ENCODE assay signal across 17 cellular contexts in genomic region chr1:82795503-82796149, GRCh38.
DNase-seq lines count a peak whose midpoint lies in the region; ATAC-seq and TF ChIP-seq lines count a peak whose summit lies in the region.
"Had no signal": no experiment of that assay in that cellular context is flagged by ENCODE, and none has a peak within 500 bp of the region (broad histone marks: within the 10 kb centered on the region; RNA-seq: fewer than 3 reads in every experiment).

No MANE protein-coding gene starts in this region.

- H3K36me3 Mint-ChIP-seq in WTC11 = peaks cover 16% of the 10 kb centered on the region
- no peaks in the 10 kb centered on the region for H3K36me3 Mint-ChIP-seq in type B pancreatic cell
- H3K36me3 Mint-ChIP-seq: activated CD4-positive, alpha-beta memory T cell treated with anti-CD3 and anti-CD28 coated beads for 36 hours; memory B cell had no signal

- H3K27ac Mint-ChIP-seq in WTC11 = no peak overlapping the region
- no peak overlapping the region for H3K27ac Mint-ChIP-seq in type B pancreatic cell
- H3K27ac Mint-ChIP-seq: activated CD4-positive, alpha-beta memory T cell treated with anti-CD3 and anti-CD28 coated beads for 36 hours; HFFc6; memory B cell had no signal

- no peak for TF ChIP-seq CTCF in WTC11 (IDR thresholded peaks at IDR 0.05)
- peak; percentile 62 for TF ChIP-seq CTCF in type B pancreatic cell (conservative IDR thresholded peaks at IDR 0.05)
- TF ChIP-seq CTCF in foreskin fibroblast (IDR thresholded peaks at IDR 0.05; ENCODE audit: low read depth, low read length) = no peak

- peaks cover 21% of the 10 kb centered on the region for H3K4me1 Mint-ChIP-seq in WTC11
- no peaks in the 10 kb centered on the region for H3K4me1 Mint-ChIP-seq in type B pancreatic cell (ENCODE audit: unreplicated experiment)
- H3K4me1 Mint-ChIP-seq: memory B cell had no signal

- CTCF ChIA-PET in WTC11 (lab: Charles Lee) = no interaction called here

- POLR2A ChIA-PET in WTC11 (lab: Charles Lee) = no interaction called here

- DNase-seq in WTC11 (ENCODE audit: low spot score) (no peak), type B pancreatic cell (ENCODE audit: extremely low spot score, unreplicated experiment) (no peak), Right ventricle myocardium superior (no peak), foreskin fibroblast (no peak)
- no peak for DNase-seq in stimulated activated CD4-positive, alpha-beta T cell treated with anti-CD3 and anti-CD28 coated beads, Interleukin-2, amount 100 ng/mL, for 48 hours
- DNase-seq: activated CD4-positive, alpha-beta memory T cell treated with anti-CD3 and anti-CD28 coated beads for 36 hours; activated naive CD4-positive, alpha-beta T cell treated with Interleukin-2 at 50 U/mL for 16 hours; Caco-2; caudate nucleus; HFFc6; nucleus accumbens; T-helper 2 cell had no signal

- ATAC-seq in GM19397 (IDR thresholded peaks at IDR 0.05; ENCODE audit: unreplicated experiment) (peak; percentile 70), HG03378 (IDR thresholded peaks at IDR 0.05; ENCODE audit: unreplicated experiment) (peak; percentile 63), WTC11 (peak; percentile 78), Right ventricle myocardium superior (ENCODE audit: poor library complexity) (no peak)

- H3K4me3 ChIP-seq in foreskin fibroblast (ENCODE audit: low read depth in 1 of 2, low read length in 2 of 2) = no peak overlapping the region
- H3K4me3 ChIP-seq: skin epidermis, thoracic aorta had no signal

- intact Hi-C loops in Right ventricle myocardium superior (cut with DNase I) = no loop called here

- no peaks in the 10 kb centered on the region for H3K27me3 Mint-ChIP-seq in WTC11 (ENCODE audit: low read depth)
- H3K27me3 Mint-ChIP-seq in type B pancreatic cell = peaks cover 7% of the 10 kb centered on the region
- H3K27me3 Mint-ChIP-seq: activated CD4-positive, alpha-beta memory T cell treated with anti-CD3 and anti-CD28 coated beads for 36 hours; memory B cell had no signal

- H3K9me3 Mint-ChIP-seq in WTC11 = peaks cover 26% of the 10 kb centered on the region
- peaks cover 14% of the 10 kb centered on the region for H3K9me3 Mint-ChIP-seq in type B pancreatic cell

- H3K4me3 Mint-ChIP-seq in WTC11 (no peak overlapping the region), type B pancreatic cell (no peak overlapping the region)
- H3K4me3 Mint-ChIP-seq: activated CD4-positive, alpha-beta memory T cell treated with anti-CD3 and anti-CD28 coated beads for 36 hours; HFFc6; memory B cell had no signal

TF ChIP-seq in WTC11, 78 proteins besides CTCF, POLR2A, EP300 and RAD21:
- TF ChIP-seq FOXP1 (CRISPR knock-in tag; IDR thresholded peaks at IDR 0.05; ENCODE audit: borderline replicate concordance) (no peak), TCF7 (CRISPR knock-in tag; IDR thresholded peaks at IDR 0.05; ENCODE audit: low read depth) (no peak), HMGXB4 (CRISPR knock-in tag; IDR thresholded peaks at IDR 0.05) (no peak), ZNF281 (CRISPR knock-in tag; IDR thresholded peaks at IDR 0.05) (no peak), IRF2 (CRISPR knock-in tag; IDR thresholded peaks at IDR 0.05; ENCODE audit: borderline replicate concordance, low read depth) (no peak), ELF4 (CRISPR knock-in tag; IDR thresholded peaks at IDR 0.05; ENCODE audit: low read depth) (no peak), ARID4B (CRISPR knock-in tag; IDR thresholded peaks at IDR 0.05; ENCODE audit: borderline replicate concordance) (no peak), GTF2I (CRISPR knock-in tag; conservative IDR thresholded peaks at IDR 0.05) (no peak), ATF2 (CRISPR knock-in tag; IDR thresholded peaks at IDR 0.05; ENCODE audit: borderline replicate concordance, low read depth) (no peak), MLX (CRISPR knock-in tag; IDR thresholded peaks at IDR 0.05) (no peak), RORB (CRISPR knock-in tag; IDR thresholded peaks at IDR 0.05) (no peak), ETV6 (CRISPR knock-in tag; IDR thresholded peaks at IDR 0.05) (no peak), NR1H2 (CRISPR knock-in tag; IDR thresholded peaks at IDR 0.05) (no peak)
